Comparison of ENCODE assay signal across 8 cellular contexts in the genomic region with DNA sequence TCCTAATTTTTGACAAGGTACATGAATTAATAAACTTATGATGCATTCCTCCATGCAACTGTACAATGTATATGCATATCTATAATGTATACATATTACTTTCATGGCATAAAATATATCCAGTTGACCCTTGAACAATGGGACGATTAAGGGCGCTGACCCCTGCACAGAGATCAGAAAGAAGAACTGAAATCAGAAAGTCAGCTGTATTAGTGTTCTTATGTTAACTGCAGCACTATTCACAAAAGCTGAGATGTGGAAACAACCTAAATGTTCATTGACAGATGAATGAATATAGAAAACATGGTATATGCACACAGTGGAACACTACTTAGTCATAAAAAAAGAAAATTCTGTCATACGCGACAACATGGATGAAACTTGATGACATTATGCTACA.
"Had no signal": no experiment of that assay in that cellular context is flagged by ENCODE, and none has a peak within 500 bp of the region (broad histone marks: within the 10 kb centered on the region; RNA-seq: fewer than 3 reads in every experiment).

No MANE protein-coding gene starts in this region.

- ATAC-seq: HepG2, K562 had no signal

- H3K9ac ChIP-seq: KMS-11 had no signal

- H3K4me2 ChIP-seq: KMS-11 had no signal

- DNase-seq: IMR-90, KBM-7, KG1 had no signal

- H3K4me3 ChIP-seq: K562 had no signal

- H3K27ac ChIP-seq: HL-60, KMS-11 had no signal

- FAIRE-seq: HepG2, HTR-8/SVneo, K562 had no signal
